ENCODE assay signal across 26 cellular contexts in genomic region chr4:184636144-184636543, GRCh38. TPM values are rescaled to one million over a fixed set of nuclear protein-coding genes. Genes with fewer than 3 reads are reported as not detected.
A peak's percentile ranks its signal among the peaks of the same experiment; 100 is the strongest.
DNase-seq lines count a peak whose midpoint lies in the region; ATAC-seq, FAIRE-seq and TF ChIP-seq lines count a peak whose summit lies in the region.
"Had no signal": no experiment of that assay in that cellular context is flagged by ENCODE, and none has a peak within 500 bp of the region (broad histone marks: within the 10 kb centered on the region; RNA-seq: fewer than 3 reads in every experiment).

No MANE protein-coding gene starts in this region.

- POLR2A ChIA-PET in HepG2 (lab: Yijun Ruan, JAX): interaction anchor here (1.4 to 2.0 kb wide), 2 partner anchors 11 to 13 kb away, joined by 4 to 10 read pairs; partner anchors contain the start of genes CASP3 and PRIMPOL

- in situ Hi-C loops in HepG2 (cut with HindIII; ENCODE audit: extremely low pct_ligation_motif_present, low pct_unique_long_range_greater_than_20kb): no loop called here

- H3K9me2 ChIP-seq in hepatocyte (replicated peaks; ENCODE audit: insufficient read depth): no peaks in the 10 kb centered on the region

- FAIRE-seq in HepG2 (lab: Jason Lieb, UNC): no peak
- FAIRE-seq: GM12878, GM18507 had no signal

- BruUV-seq in HepG2 (replicated peaks; lab: Mats Ljungman, UMichigan): no TSS peak

- intact Hi-C loops in HepG2 (cut with micrococcal nuclease; ENCODE audit: unreplicated experiment): no loop called here

- peaks cover 2% of the 10 kb centered on the region for H4K20me1 ChIP-seq in hepatocyte (ENCODE audit: insufficient read depth, poor library complexity, severe bottlenecking)
- no peaks in the 10 kb centered on the region for H4K20me1 ChIP-seq in HepG2 (ENCODE audit: insufficient read depth, low read length)

- TF ChIP-seq RAD21 in HepG2 (CRISPR knock-in tag; IDR thresholded peaks at IDR 0.05): no peak

- H3K4me1 Mint-ChIP-seq in activated naive CD8-positive, alpha-beta T cell (ENCODE audit: low read depth): peaks cover 29% of the 10 kb centered on the region
- peaks cover 22% of the 10 kb centered on the region for H3K4me1 Mint-ChIP-seq in activated naive CD8-positive, alpha-beta T cell treated with anti-CD3 and anti-CD28 coated beads, Interleukin-2, amount 50 U/mL, for 24 hours

- no peak for DNase-seq in activated naive CD8-positive, alpha-beta T cell treated with anti-CD3 and anti-CD28 coated beads, Interleukin-2, amount 50 U/mL, for 24 hours
- DNase-seq in hepatocyte (ENCODE audit: low spot score) (no peak), HepG2 (ENCODE audit: low spot score) (no peak), islet precursor cell (no peak), SKM-1 (lab: John Stamatoyannopoulos, UW; ENCODE audit: unreplicated experiment) (no peak), HPDE6-E6E7 (ENCODE audit: extremely low spot score) (no peak)
- DNase-seq: 8988T; ACHN; BE2C; C1 segment of cervical spinal cord; CD4-positive, alpha-beta memory T cell; CD4-positive, CD25-positive, alpha-beta regulatory T cell; CD8-positive, alpha-beta memory T cell; COR-L47; DMS 273 treated with DMSO at 0.1 percent for 48 hours; DMS153; DMS53; DMS79; DND-41; EL; GDM1 had no signal

- H3K4me1 ChIP-seq in hepatocyte (ENCODE audit: insufficient read depth): no peaks in the 10 kb centered on the region
- H3K4me1 ChIP-seq in HepG2 (ENCODE audit: insufficient read depth, low read length): peaks cover 26% of the 10 kb centered on the region
- H3K4me1 ChIP-seq: BE2C, BLaER1 had no signal

- no peaks in the 10 kb centered on the region for H3K9me3 Mint-ChIP-seq in activated naive CD8-positive, alpha-beta T cell (ENCODE audit: low read depth)
- H3K9me3 Mint-ChIP-seq in activated naive CD8-positive, alpha-beta T cell treated with anti-CD3 and anti-CD28 coated beads, Interleukin-2, amount 50 U/mL, for 24 hours: no peaks in the 10 kb centered on the region
- H3K9me3 Mint-ChIP-seq: CD14-positive monocyte; CD4-positive, alpha-beta memory T cell; CD4-positive, CD25-positive, alpha-beta regulatory T cell; CD8-positive, alpha-beta memory T cell had no signal

- H3K36me3 ChIP-seq in hepatocyte (replicated peaks; ENCODE audit: insufficient read depth, low read depth) (peaks cover 3% of the 10 kb centered on the region), HepG2 (replicated peaks in 1 of 2; ENCODE audit: control insufficient read depth in 1 of 2, insufficient read depth in 2 of 2, low read length in 2 of 2) (peaks cover 15 to 46% of the 10 kb centered on the region in 2 experiments)

- no peak overlapping the region for H3K4me3 ChIP-seq in hepatocyte
- H3K4me3 ChIP-seq in HepG2 (replicated peaks in 1 of 3; ENCODE audit: insufficient read depth in 1 of 3, low read depth in 2 of 3, low read length in 3 of 3): no peak overlapping the region
- H3K4me3 ChIP-seq: BLaER1, GM12878 had no signal

- H3K9me3 ChIP-seq in hepatocyte (ENCODE audit: low read depth) (no peaks in the 10 kb centered on the region), HepG2 (ENCODE audit: low read length) (no peaks in the 10 kb centered on the region)
- H3K9me3 ChIP-seq: BE2C, BLaER1 had no signal

- H3K27me3 ChIP-seq in hepatocyte (no peaks in the 10 kb centered on the region), HepG2 (ENCODE audit: control insufficient read depth in 1 of 2, insufficient read depth in 2 of 2, low read length in 2 of 2) (no peaks in the 10 kb centered on the region)
- H3K27me3 ChIP-seq: BE2C, BLaER1 had no signal

- H2AFZ ChIP-seq in hepatocyte (no peak overlapping the region), HepG2 (ENCODE audit: low read length) (no peak overlapping the region)

- ATAC-seq in activated naive CD8-positive, alpha-beta T cell treated with anti-CD3 and anti-CD28 coated beads, Interleukin-2, amount 50 U/mL, for 24 hours: no peak
- ATAC-seq in HepG2: no peak

- no peak for TF ChIP-seq EP300 in HepG2 (IDR thresholded peaks at IDR 0.05; ENCODE audit: low read depth in 2 of 2, low read length in 2 of 2)
- no peak for TF ChIP-seq EP300 in HepG2 (CRISPR knock-in tag; IDR thresholded peaks at IDR 0.05; ENCODE audit: borderline replicate concordance)

- H3K36me3 Mint-ChIP-seq in activated naive CD8-positive, alpha-beta T cell: peaks cover 27% of the 10 kb centered on the region
- peaks cover 63% of the 10 kb centered on the region for H3K36me3 Mint-ChIP-seq in activated naive CD8-positive, alpha-beta T cell treated with anti-CD3 and anti-CD28 coated beads, Interleukin-2, amount 50 U/mL, for 24 hours (ENCODE audit: low read depth)

- CTCF ChIA-PET in HepG2 (lab: Yijun Ruan, JAX; ENCODE audit: low intra/inter-chr PET ratio, low total read pairs): no interaction called here

- WGBS in hepatocyte (ENCODE audit: low lambda C conversion rate, missing lambda C conversion rate): 98% methylated on average over 4 of the region's 4 CpGs
- 95% methylated on average over 4 of the region's 4 CpGs for WGBS in HepG2 (ENCODE audit: low lambda C conversion rate)

- H3K27ac ChIP-seq in hepatocyte (peak overlapping the region; percentile 30), HepG2 (ENCODE audit: extremely low read length, insufficient read depth, low read length) (no peak overlapping the region)
- H3K27ac ChIP-seq: BLaER1 had no signal

- H3K27ac Mint-ChIP-seq in activated naive CD8-positive, alpha-beta T cell: peak overlapping the region; percentile 28
- H3K27ac Mint-ChIP-seq in activated naive CD8-positive, alpha-beta T cell treated with anti-CD3 and anti-CD28 coated beads, Interleukin-2, amount 50 U/mL, for 24 hours: no peak overlapping the region
- H3K27ac Mint-ChIP-seq: CD8-positive, alpha-beta memory T cell had no signal

- no peaks in the 10 kb centered on the region for H3K27me3 Mint-ChIP-seq in activated naive CD8-positive, alpha-beta T cell
- H3K27me3 Mint-ChIP-seq in activated naive CD8-positive, alpha-beta T cell treated with anti-CD3 and anti-CD28 coated beads, Interleukin-2, amount 50 U/mL, for 24 hours: no peaks in the 10 kb centered on the region
- H3K27me3 Mint-ChIP-seq: CD4-positive, alpha-beta memory T cell; CD4-positive, CD25-positive, alpha-beta regulatory T cell; CD8-positive, alpha-beta memory T cell had no signal

- H3K4me2 ChIP-seq in hepatocyte: no peak overlapping the region
- no peak overlapping the region for H3K4me2 ChIP-seq in HepG2 (ENCODE audit: low read depth, low read length)
- H3K4me2 ChIP-seq: BLaER1 had no signal

- no peak for TF ChIP-seq CTCF in hepatocyte (IDR thresholded peaks at IDR 0.05; ENCODE audit: poor library complexity)
- TF ChIP-seq CTCF in HepG2 (CRISPR knock-in tag; IDR thresholded peaks at IDR 0.05): no peak

- no peak overlapping the region for H3K4me3 Mint-ChIP-seq in activated naive CD8-positive, alpha-beta T cell
- no peak overlapping the region for H3K4me3 Mint-ChIP-seq in activated naive CD8-positive, alpha-beta T cell treated with anti-CD3 and anti-CD28 coated beads, Interleukin-2, amount 50 U/mL, for 24 hours
- H3K4me3 Mint-ChIP-seq: CD14-positive monocyte; CD4-positive, alpha-beta memory T cell; CD4-positive, CD25-positive, alpha-beta regulatory T cell had no signal

- no peak overlapping the region for H3K9ac ChIP-seq in HepG2 (ENCODE audit: insufficient read depth, low read depth, low read length)
- H3K9ac ChIP-seq: BLaER1 had no signal

- TF ChIP-seq POLR2A in HepG2 (IDR thresholded peaks at IDR 0.05; ENCODE audit: insufficient read depth in 1 of 2, low read depth in 2 of 2, low read length in 2 of 2): no peak

- H3K79me2 ChIP-seq in hepatocyte: peaks cover 59% of the 10 kb centered on the region
- H3K79me2 ChIP-seq in HepG2 (ENCODE audit: insufficient read depth, low read length): peaks cover 32% of the 10 kb centered on the region

RNA-seq across cellular contexts. Expression of gene CASP3, which starts 13.1 kb away (rescaled TPM):
- total RNA-seq in hepatocyte (74.1 and 81.2 TPM in 2 replicates), HepG2 (2016; rRNA removed; fragmentation: Illumina TruSeq; extraction: Trizol) (77.8 and 139 TPM in 2 replicates)
- polyA plus RNA-seq in hepatocyte (53.6 and 63.9 TPM in 2 replicates), HepG2 (2011; rRNA removed) (19.9 and 26.0 TPM in 2 replicates)
- total RNA-seq in HepG2 (2016; cell fraction: cytosol; rRNA removed; fragmentation: Illumina TruSeq; extraction: Trizol; ENCODE audit: low read depth): 6.9 and 8.3 TPM in 2 replicates
- total RNA-seq in HepG2 (2016; cell fraction: insoluble cytoplasmic fraction; rRNA removed; fragmentation: Illumina TruSeq; extraction: Trizol): 76.3 and 140 TPM in 2 replicates
- 25.2 and 26.5 TPM in 2 replicates for total RNA-seq in HepG2 (2016; cell fraction: membrane; rRNA removed; fragmentation: Illumina TruSeq; extraction: Trizol)
- 38.4 and 42.0 TPM in 2 replicates for total RNA-seq in HepG2 (2016; cell fraction: nucleus; rRNA removed; fragmentation: Illumina TruSeq; extraction: Trizol)
- polyA plus RNA-seq in HepG2 (2011; cell fraction: cytosol; rRNA removed): 9.9 and 15.6 TPM in 2 replicates
- 4.4 and 6.4 TPM in 2 replicates for polyA plus RNA-seq in HepG2 (2011; cell fraction: nucleus; rRNA removed)
- polyA plus RNA-seq in HepG2 (2012): 22.6 and 26.2 TPM in 2 replicates
- 4.5 and 4.9 TPM in 2 replicates for polyA plus RNA-seq in HepG2 (2016; cell fraction: cytosol; fragmentation: Illumina TruSeq; extraction: Trizol; ENCODE audit: low read depth)
- polyA plus RNA-seq in HepG2 (2016; cell fraction: insoluble cytoplasmic fraction; fragmentation: Illumina TruSeq; extraction: Trizol; ENCODE audit: low read depth): 116 and 129 TPM in 2 replicates
- polyA plus RNA-seq in HepG2 (2016; cell fraction: membrane; fragmentation: Illumina TruSeq; extraction: Trizol; ENCODE audit: low read depth): 13.7 and 15.0 TPM in 2 replicates
- polyA plus RNA-seq in HepG2 (2016; cell fraction: nucleus; fragmentation: Illumina TruSeq; extraction: Trizol; ENCODE audit: insufficient read depth, low read depth): 50.9 and 57.0 TPM in 2 replicates
- 5.3 and 7.6 TPM in 2 replicates for polyA minus RNA-seq in HepG2 (2011; rRNA and poly(A)+ RNA removed; ENCODE audit: low replicate concordance)
- polyA minus RNA-seq in HepG2 (2011; cell fraction: cytosol; rRNA and poly(A)+ RNA removed): 9.8 and 11.5 TPM in 2 replicates
- 13.1 and 13.6 TPM in 2 replicates for polyA minus RNA-seq in HepG2 (2011; cell fraction: nucleus; rRNA and poly(A)+ RNA removed)

RNA-seq across cellular contexts. Expression of gene PRIMPOL, which starts 13.4 kb away (rescaled TPM):
- 11.9 and 14.5 TPM in 2 replicates for total RNA-seq in hepatocyte
- 9.1 and 10.3 TPM in 2 replicates for polyA plus RNA-seq in hepatocyte
- 11.0 and 17.3 TPM in 2 replicates for total RNA-seq in HepG2 (2016; rRNA removed; fragmentation: Illumina TruSeq; extraction: Trizol)
- total RNA-seq in HepG2 (2016; cell fraction: cytosol; rRNA removed; fragmentation: Illumina TruSeq; extraction: Trizol; ENCODE audit: low read depth): 9.6 and 10.1 TPM in 2 replicates
- 10.8 and 14.2 TPM in 2 replicates for total RNA-seq in HepG2 (2016; cell fraction: insoluble cytoplasmic fraction; rRNA removed; fragmentation: Illumina TruSeq; extraction: Trizol)
- total RNA-seq in HepG2 (2016; cell fraction: membrane; rRNA removed; fragmentation: Illumina TruSeq; extraction: Trizol): 6.1 and 6.6 TPM in 2 replicates
- total RNA-seq in HepG2 (2016; cell fraction: nucleus; rRNA removed; fragmentation: Illumina TruSeq; extraction: Trizol): 7.1 and 11.9 TPM in 2 replicates
- polyA plus RNA-seq in HepG2 (2011; rRNA removed): 4.4 and 7.3 TPM in 2 replicates
- polyA plus RNA-seq in HepG2 (2011; cell fraction: cytosol; rRNA removed): 1.4 and 2.2 TPM in 2 replicates
- 3.0 and 4.4 TPM in 2 replicates for polyA plus RNA-seq in HepG2 (2011; cell fraction: nucleus; rRNA removed)
- polyA plus RNA-seq in HepG2 (2012): 5.3 and 5.4 TPM in 2 replicates
- 0.87 and 1.7 TPM in 2 replicates for polyA plus RNA-seq in HepG2 (2016; cell fraction: cytosol; fragmentation: Illumina TruSeq; extraction: Trizol; ENCODE audit: low read depth)
- 9.6 and 12.3 TPM in 2 replicates for polyA plus RNA-seq in HepG2 (2016; cell fraction: insoluble cytoplasmic fraction; fragmentation: Illumina TruSeq; extraction: Trizol; ENCODE audit: low read depth)
- 2.6 and 3.3 TPM in 2 replicates for polyA plus RNA-seq in HepG2 (2016; cell fraction: membrane; fragmentation: Illumina TruSeq; extraction: Trizol; ENCODE audit: low read depth)
- 20.4 and 22.6 TPM in 2 replicates for polyA plus RNA-seq in HepG2 (2016; cell fraction: nucleus; fragmentation: Illumina TruSeq; extraction: Trizol; ENCODE audit: insufficient read depth, low read depth)
- polyA minus RNA-seq in HepG2 (2011; rRNA and poly(A)+ RNA removed; ENCODE audit: low replicate concordance): 1.2 and 2.0 TPM in 2 replicates
- 1.1 and 2.1 TPM in 2 replicates for polyA minus RNA-seq in HepG2 (2011; cell fraction: cytosol; rRNA and poly(A)+ RNA removed)
- polyA minus RNA-seq in HepG2 (2011; cell fraction: nucleus; rRNA and poly(A)+ RNA removed): 4.6 and 6.2 TPM in 2 replicates
